In genomic region chr18:62957885-62958472, GRCh38 we compare ENCODE assay signal across 8 cellular contexts.
DNase-seq lines count a peak whose midpoint lies in the region; ATAC-seq and TF ChIP-seq lines count a peak whose summit lies in the region.

No MANE protein-coding gene starts in this region.

- TF ChIP-seq CTCF in VCaP (conservative IDR thresholded peaks at IDR 0.05) (peak; percentile 67), endothelial cell (IDR thresholded peaks at IDR 0.05; ENCODE audit: unreplicated experiment) (peak; percentile 79), osteocyte (IDR thresholded peaks at IDR 0.05) (peak; percentile 62)

- H3K36me3 Mint-ChIP-seq in endothelial cell (ENCODE audit: low read depth, unreplicated experiment), result peaks cover 25% of the 10 kb centered on the region
- peaks cover 19% of the 10 kb centered on the region for H3K36me3 Mint-ChIP-seq in osteocyte (ENCODE audit: unreplicated experiment)

- no peak overlapping the region for H3K4me3 Mint-ChIP-seq in endothelial cell (ENCODE audit: unreplicated experiment)
- no peak overlapping the region for H3K4me3 Mint-ChIP-seq in osteocyte (ENCODE audit: unreplicated experiment)

- ATAC-seq in HG03565 (IDR thresholded peaks at IDR 0.05; ENCODE audit: unreplicated experiment), result peak; percentile 57
- ATAC-seq in GM19035 (IDR thresholded peaks at IDR 0.05; ENCODE audit: unreplicated experiment), result no peak

- H3K4me1 Mint-ChIP-seq in endothelial cell (ENCODE audit: unreplicated experiment), result peaks cover 10% of the 10 kb centered on the region
- H3K4me1 Mint-ChIP-seq in osteocyte (ENCODE audit: unreplicated experiment), result no peaks in the 10 kb centered on the region

- H3K27me3 Mint-ChIP-seq in endothelial cell (ENCODE audit: unreplicated experiment) (peaks cover 5% of the 10 kb centered on the region), osteocyte (ENCODE audit: unreplicated experiment) (no peaks in the 10 kb centered on the region)

- H3K9me3 Mint-ChIP-seq in endothelial cell (ENCODE audit: unreplicated experiment) (no peaks in the 10 kb centered on the region), osteocyte (ENCODE audit: unreplicated experiment) (no peaks in the 10 kb centered on the region)

- peak; percentile 48 to 62 for DNase-seq in SHP77 (lab: John Stamatoyannopoulos, UW)
- no peak for DNase-seq in SHP77 treated with DMSO at 0.1 percent for 48 hours (lab: John Stamatoyannopoulos, UW)
- peak; percentile 71 for DNase-seq in endothelial cell (ENCODE audit: low spot score)
- DNase-seq in osteocyte (ENCODE audit: extremely low spot score, unreplicated experiment), result no peak
- DNase-seq in caudate nucleus (lab: John Stamatoyannopoulos, UW), result no peak

- H3K27ac Mint-ChIP-seq in endothelial cell (ENCODE audit: unreplicated experiment), result no peak overlapping the region
- no peak overlapping the region for H3K27ac Mint-ChIP-seq in osteocyte (ENCODE audit: unreplicated experiment)

- H3K27ac ChIP-seq in VCaP (no peak overlapping the region), caudate nucleus (ENCODE audit: low read depth, low read length) (no peak overlapping the region)

Comparison
In these comparisons a context has a peak if more than half of its experiments do, and no peak if none do; other contexts are left out.
1. DNase-seq: peak in SHP77 (2 of 2) and endothelial cell (single experiment); none in SHP77 treated with DMSO at 0.1 percent for 48 hours (single experiment), osteocyte (single experiment) and caudate nucleus (0 of 61).
2. Peak in every context shown above with its lines, with median percentiles within 50 percentile points of each other: CTCF ChIP-seq.